ENCODE assay signal across 18 cellular contexts in the genomic region with DNA sequence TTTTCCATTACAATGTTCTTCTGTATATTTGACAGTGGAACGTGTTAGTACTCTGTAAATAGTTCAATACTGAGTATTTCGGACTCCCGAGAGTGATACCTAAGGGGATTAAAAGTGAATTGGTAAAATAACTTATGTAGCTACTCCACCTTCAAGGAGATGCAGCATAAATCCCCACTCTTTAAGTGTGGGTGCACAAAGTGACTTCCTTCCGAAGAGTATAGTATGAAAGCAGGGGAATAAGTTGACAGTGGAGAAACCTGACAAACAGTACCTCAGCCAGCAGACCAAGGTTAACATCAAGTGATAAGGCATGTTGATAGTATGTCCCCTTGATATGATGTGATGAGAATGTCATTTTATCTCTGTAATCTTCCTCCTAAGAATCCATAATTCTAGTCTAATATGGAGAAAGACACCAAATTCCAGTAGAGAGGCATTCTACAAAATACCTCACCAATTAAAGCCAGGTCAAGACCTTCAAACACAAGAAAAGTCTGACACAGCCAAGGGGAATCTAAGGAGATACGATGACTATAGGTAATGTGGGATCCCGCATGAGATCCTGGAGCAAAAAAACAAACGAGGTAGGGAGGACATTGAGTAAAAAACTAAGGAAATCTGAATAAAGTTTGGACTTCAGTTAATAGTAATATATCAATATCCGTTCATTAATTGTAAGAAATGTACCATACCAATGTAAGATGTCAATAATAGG. TPM values are rescaled to one million over a fixed set of nuclear protein-coding genes. Genes with fewer than 3 reads are reported as not detected.
DNase-seq lines count a peak whose midpoint lies in the region; ATAC-seq and TF ChIP-seq lines count a peak whose summit lies in the region.
"Had no signal": no experiment of that assay in that cellular context is flagged by ENCODE, and none has a peak within 500 bp of the region (broad histone marks: within the 10 kb centered on the region; RNA-seq: fewer than 3 reads in every experiment).

No MANE protein-coding gene starts in this region.

- H3K4me2 ChIP-seq in Karpas-422 (ENCODE audit: low read depth, low read length, poor library complexity, severe bottlenecking) = peak overlapping the region; percentile 99

- DNase-seq in natural killer cell treated with Interleukin-12 subunit alpha and Interleukin-12 subunit beta and Interleukin-15 and Interleukin-18, amount 100 ng/mL, for 72 hours (ENCODE audit: low spot score) = no peak
- DNase-seq in natural killer cell (no peak), Karpas-422 (no peak), HAP-1 (ENCODE audit: low spot score in 2 of 2) (no peak), body of pancreas (no peak), NCI-H2081 (lab: John Stamatoyannopoulos, UW) (no peak)
- no peak for DNase-seq in activated naive CD8-positive, alpha-beta T cell treated with anti-CD3 and anti-CD28 coated beads for 36 hours
- DNase-seq: dermis blood vessel endothelial cell, HCEC 1CT, KG1, left lung, NCI-H1105, NCI-H69, right lobe of liver, substantia nigra had no signal

- peak overlapping the region; percentile 83 to 99 for H3K27ac Mint-ChIP-seq in natural killer cell treated with Interleukin-12 subunit alpha and Interleukin-12 subunit beta and Interleukin-15 and Interleukin-18, amount 100 ng/mL, for 72 hours
- H3K27ac Mint-ChIP-seq in natural killer cell = peak overlapping the region in 1 of 2 donors; percentile 33
- peak overlapping the region; percentile 70 for H3K27ac Mint-ChIP-seq in activated naive CD8-positive, alpha-beta T cell treated with anti-CD3 and anti-CD28 coated beads for 36 hours

- peaks cover 4% of the 10 kb centered on the region; the same call in 1 of the 2 replicates for H3K36me3 ChIP-seq in Karpas-422 (ENCODE audit: insufficient read depth, low read length)
- no peaks in the 10 kb centered on the region for H3K36me3 ChIP-seq in HAP-1 (replicated peaks)
- no peaks in the 10 kb centered on the region for H3K36me3 ChIP-seq in body of pancreas (replicated peaks in 1 of 2; ENCODE audit: insufficient read depth in 1 of 2, low read depth in 2 of 2)
- H3K36me3 ChIP-seq: breast epithelium, left lung, right lobe of liver had no signal

- H3K27ac ChIP-seq in Karpas-422 (ENCODE audit: low read length) (peak overlapping the region; percentile 98), body of pancreas (no peak overlapping the region)
- H3K27ac ChIP-seq: breast epithelium, left lung, right lobe of liver had no signal

- no peak for ATAC-seq in natural killer cell treated with Interleukin-12 subunit alpha and Interleukin-12 subunit beta and Interleukin-15 and Interleukin-18, amount 100 ng/mL, for 72 hours
- ATAC-seq in natural killer cell = no peak
- no peak for ATAC-seq in body of pancreas
- ATAC-seq: esophagus mucosa, left lung, right lobe of liver had no signal

- no peaks in the 10 kb centered on the region for H4K20me1 ChIP-seq in Karpas-422 (ENCODE audit: insufficient read depth, low read depth, low read length)

- H3K4me3 ChIP-seq in Karpas-422 (ENCODE audit: low read length) (peak overlapping the region; percentile 3; the same call in 1 of the 2 replicates), HAP-1 (no peak overlapping the region), body of pancreas (no peak overlapping the region)
- H3K4me3 ChIP-seq: breast epithelium, left lung, right lobe of liver had no signal

- TF ChIP-seq CTCF in natural killer cell (IDR thresholded peaks at IDR 0.05) = no peak
- TF ChIP-seq CTCF in body of pancreas (IDR thresholded peaks at IDR 0.05) = no peak

- H3K36me3 Mint-ChIP-seq in natural killer cell treated with Interleukin-12 subunit alpha and Interleukin-12 subunit beta and Interleukin-15 and Interleukin-18, amount 100 ng/mL, for 72 hours = peaks cover 14% of the 10 kb centered on the region
- no peaks in the 10 kb centered on the region for H3K36me3 Mint-ChIP-seq in natural killer cell
- H3K36me3 Mint-ChIP-seq in activated naive CD8-positive, alpha-beta T cell treated with anti-CD3 and anti-CD28 coated beads for 36 hours = peaks cover 9% of the 10 kb centered on the region

- TF ChIP-seq POLR2A in body of pancreas (IDR thresholded peaks at IDR 0.05) = no peak

- peaks cover 36% of the 10 kb centered on the region for H3K79me2 ChIP-seq in Karpas-422 (ENCODE audit: low read length)

- peak overlapping the region; percentile 97 for H3K4me3 Mint-ChIP-seq in natural killer cell treated with Interleukin-12 subunit alpha and Interleukin-12 subunit beta and Interleukin-15 and Interleukin-18, amount 100 ng/mL, for 72 hours
- H3K4me3 Mint-ChIP-seq in natural killer cell = no peak overlapping the region
- H3K4me3 Mint-ChIP-seq in activated naive CD8-positive, alpha-beta T cell treated with anti-CD3 and anti-CD28 coated beads for 36 hours = peak overlapping the region; percentile 15

- in situ Hi-C loops in HAP-1 (cut with MboI; ENCODE audit: low sequenced_read_pairs) = no loop called here

- H3K27me3 ChIP-seq in Karpas-422 (ENCODE audit: low read length) (no peaks in the 10 kb centered on the region), HAP-1 (ENCODE audit: low read depth) (peaks cover 38% of the 10 kb centered on the region), body of pancreas (peaks cover 0 to 15% of the 10 kb centered on the region in 2 donors)
- H3K27me3 ChIP-seq: right lobe of liver had no signal

- H3K9me3 ChIP-seq in Karpas-422 (ENCODE audit: low read length) (no peaks in the 10 kb centered on the region), HAP-1 (no peaks in the 10 kb centered on the region), body of pancreas (no peaks in the 10 kb centered on the region)
- H3K9me3 ChIP-seq: breast epithelium, right lobe of liver had no signal

- H3K9me3 Mint-ChIP-seq in natural killer cell treated with Interleukin-12 subunit alpha and Interleukin-12 subunit beta and Interleukin-15 and Interleukin-18, amount 100 ng/mL, for 72 hours = no peaks in the 10 kb centered on the region
- no peaks in the 10 kb centered on the region for H3K9me3 Mint-ChIP-seq in natural killer cell
- no peaks in the 10 kb centered on the region for H3K9me3 Mint-ChIP-seq in activated naive CD8-positive, alpha-beta T cell treated with anti-CD3 and anti-CD28 coated beads for 36 hours

- H3K9ac ChIP-seq in Karpas-422 (ENCODE audit: low read length) = peak overlapping the region; percentile 53

- no peaks in the 10 kb centered on the region for H3K9me2 ChIP-seq in Karpas-422 (replicated peaks; ENCODE audit: insufficient read depth, low read length)

- no peaks in the 10 kb centered on the region for H3K27me3 Mint-ChIP-seq in natural killer cell treated with Interleukin-12 subunit alpha and Interleukin-12 subunit beta and Interleukin-15 and Interleukin-18, amount 100 ng/mL, for 72 hours
- H3K27me3 Mint-ChIP-seq in natural killer cell (ENCODE audit: low read depth in 2 of 2) = peaks cover 0 to 4% of the 10 kb centered on the region in 2 donors
- no peaks in the 10 kb centered on the region for H3K27me3 Mint-ChIP-seq in activated naive CD8-positive, alpha-beta T cell treated with anti-CD3 and anti-CD28 coated beads for 36 hours

- intact Hi-C loops in natural killer cell (cut with micrococcal nuclease) (no loop called here), body of pancreas (cut with DNase I) (no loop called here)

- WGBS in body of pancreas, 2 donors = 63 to 69% methylated on average over 8 of the region's 8 CpGs

- H2AFZ ChIP-seq in Karpas-422 (ENCODE audit: low read length) = no peak overlapping the region

- H3K4me1 ChIP-seq in Karpas-422 (ENCODE audit: low read length) = peaks cover 61% of the 10 kb centered on the region
- no peaks in the 10 kb centered on the region for H3K4me1 ChIP-seq in HAP-1
- H3K4me1 ChIP-seq in body of pancreas = peaks cover 8% of the 10 kb centered on the region
- H3K4me1 ChIP-seq: breast epithelium, right lobe of liver had no signal

- peaks cover 37 to 40% of the 10 kb centered on the region in 2 donors for H3K4me1 Mint-ChIP-seq in natural killer cell treated with Interleukin-12 subunit alpha and Interleukin-12 subunit beta and Interleukin-15 and Interleukin-18, amount 100 ng/mL, for 72 hours (ENCODE audit: low read depth in 2 of 2)
- peaks cover 35 to 43% of the 10 kb centered on the region in 2 donors for H3K4me1 Mint-ChIP-seq in natural killer cell
- peaks cover 41% of the 10 kb centered on the region for H3K4me1 Mint-ChIP-seq in activated naive CD8-positive, alpha-beta T cell treated with anti-CD3 and anti-CD28 coated beads for 36 hours

RNA-seq across cellular contexts. Expression of a gene that starts 1.8 kb away (rescaled TPM):
- total RNA-seq in natural killer cell treated with Interleukin-12 subunit alpha and Interleukin-12 subunit beta and Interleukin-15 and Interleukin-18, amount 100 ng/mL, for 72 hours = not detected
- total RNA-seq in natural killer cell (not detected), body of pancreas (not detected)
- 3.9 and 10.4 TPM in 2 replicates for total RNA-seq in Karpas-422 (2014; rRNA removed; shearing (Covaris generic); ENCODE audit: low replicate concordance)
- not detected for total RNA-seq in activated naive CD8-positive, alpha-beta T cell treated with anti-CD3 and anti-CD28 coated beads for 36 hours
- total RNA-seq: breast epithelium, dermis blood vessel endothelial cell, esophagus mucosa, left lung, osteocyte, right lobe of liver had no signal

RNA-seq across cellular contexts. Expression of a gene that starts 2.1 kb away (rescaled TPM):
- total RNA-seq in natural killer cell treated with Interleukin-12 subunit alpha and Interleukin-12 subunit beta and Interleukin-15 and Interleukin-18, amount 100 ng/mL, for 72 hours = 10 to 100 TPM; 65.5 to 80.9 TPM
- total RNA-seq in natural killer cell (100 to 1,000 TPM; 134 to 162 (median 139) TPM), body of pancreas (under 1 TPM; 0.78 to 0.99 TPM)
- total RNA-seq in Karpas-422 (2014; rRNA removed; shearing (Covaris generic); ENCODE audit: low replicate concordance) = 83.0 and 137 TPM in 2 replicates
- total RNA-seq in activated naive CD8-positive, alpha-beta T cell treated with anti-CD3 and anti-CD28 coated beads for 36 hours = 10 to 100 TPM; 43.9 to 44.6 TPM
- total RNA-seq: dermis blood vessel endothelial cell, osteocyte had no signal

RNA-seq across cellular contexts. Expression of a gene that starts 52.3 kb away (rescaled TPM):
- total RNA-seq in natural killer cell treated with Interleukin-12 subunit alpha and Interleukin-12 subunit beta and Interleukin-15 and Interleukin-18, amount 100 ng/mL, for 72 hours = 10 to 100 TPM; 39.0 to 54.1 TPM
- total RNA-seq in natural killer cell = 10 to 100 TPM; 18.3 to 49.2 (median 21.4) TPM
- 14.8 and 21.3 TPM in 2 replicates for total RNA-seq in Karpas-422 (2014; rRNA removed; shearing (Covaris generic); ENCODE audit: low replicate concordance)
- 1 to 10 TPM; 7.6 to 8.7 TPM for total RNA-seq in activated naive CD8-positive, alpha-beta T cell treated with anti-CD3 and anti-CD28 coated beads for 36 hours
- total RNA-seq in body of pancreas = 10 to 100 TPM; 16.3 to 18.5 TPM

Comparison
In these comparisons a context has a peak if more than half of its experiments do, and no peak if none do; other contexts are left out.
1. RNA of a gene that starts 2.1 kb away (total RNA-seq): 134 to 162 TPM in natural killer cell, 83.0 to 137 TPM in Karpas-422, 65.5 to 80.9 TPM in natural killer cell treated with Interleukin-12 subunit alpha and Interleukin-12 subunit beta and Interleukin-15 and Interleukin-18, amount 100 ng/mL, for 72 hours and 43.9 to 44.6 TPM in activated naive CD8-positive, alpha-beta T cell treated with anti-CD3 and anti-CD28 coated beads for 36 hours; 0.78 to 0.99 TPM in body of pancreas; every median in the first group is over 10 times any median in the second.